8 cellular contexts compared by ENCODE assay signal in genomic region chr6:76719449-76719848, GRCh38.
"Had no signal": no experiment of that assay in that cellular context is flagged by ENCODE, and none has a peak within 500 bp of the region (broad histone marks: within the 10 kb centered on the region; RNA-seq: fewer than 3 reads in every experiment).

No MANE protein-coding gene starts in this region.

- H3K27ac ChIP-seq: KMS-11 had no signal

- ATAC-seq: GM23338 had no signal

- H2AFZ ChIP-seq: GM23338 had no signal

- H3K4me2 ChIP-seq: GM23338, KMS-11 had no signal

- H3K4me3 ChIP-seq: GM23338 had no signal

- DNase-seq: H9, HCEC 1CT, KBM-7 had no signal

- FAIRE-seq: H1, H54, HTR-8/SVneo had no signal

- H3K9ac ChIP-seq: KMS-11 had no signal
